3 cellular contexts compared by ENCODE assay signal in the genomic region with DNA sequence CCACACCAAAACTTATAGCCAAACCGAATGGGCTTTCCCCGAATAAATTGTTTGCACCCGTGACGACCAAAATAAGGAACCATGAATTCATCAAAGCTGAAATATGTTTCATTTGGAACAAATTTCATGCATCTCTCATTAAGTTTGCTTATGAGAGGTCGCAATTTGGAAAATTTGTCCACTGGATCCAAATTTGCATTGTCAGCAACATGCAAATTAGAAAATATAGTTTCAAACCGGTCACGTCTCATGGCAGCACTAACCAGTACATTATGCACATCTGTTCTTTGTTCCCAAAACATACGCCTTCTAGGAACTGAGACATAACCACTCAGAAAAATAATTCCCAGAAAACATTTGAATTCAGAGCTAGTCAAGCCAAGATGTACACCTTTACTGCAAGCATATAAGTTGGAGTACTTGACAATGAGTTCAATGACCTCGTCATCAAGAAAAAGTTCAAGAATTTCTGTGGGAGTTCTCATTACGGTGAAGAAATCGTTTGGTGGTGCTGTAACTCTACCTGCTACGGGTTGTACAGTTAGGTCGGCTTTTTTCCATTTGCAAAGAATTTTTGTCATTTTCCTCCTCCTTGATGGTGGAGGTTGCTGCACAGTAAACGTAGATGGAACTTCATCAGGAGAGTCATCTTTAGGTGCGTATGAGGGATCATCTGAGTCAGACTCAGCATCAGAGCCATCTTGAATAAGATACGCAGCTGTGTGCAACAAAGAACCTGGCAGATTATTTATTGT.
A peak's percentile ranks its signal among the peaks of the same experiment; 100 is the strongest.
TF ChIP-seq lines count a peak whose summit lies in the region.

No MANE protein-coding gene starts in this region.

TF ChIP-seq in A549, 52 proteins besides CTCF, POLR2A, EP300 and RAD21:
- TF ChIP-seq SMC3 (IDR thresholded peaks at IDR 0.05), result no peak
- TF ChIP-seq MAFK (IDR thresholded peaks at IDR 0.05; ENCODE audit: partially characterized antibody), result peak; percentile 88

TF ChIP-seq in IMR-90, 13 proteins besides CTCF, POLR2A, EP300 and RAD21:
- TF ChIP-seq MAFK (IDR thresholded peaks at IDR 0.05; ENCODE audit: low read depth, low read length) (peak; percentile 93), NFE2L2 (IDR thresholded peaks at IDR 0.05; ENCODE audit: low read depth, low read length) (no peak)

TF ChIP-seq in K562, 482 proteins besides CTCF, POLR2A, EP300 and RAD21 (continues in another document):
- no peak for TF ChIP-seq NCOA2 (IDR thresholded peaks at IDR 0.05; ENCODE audit: partially characterized antibody in 2 of 2)
- TF ChIP-seq, protein P1, sequence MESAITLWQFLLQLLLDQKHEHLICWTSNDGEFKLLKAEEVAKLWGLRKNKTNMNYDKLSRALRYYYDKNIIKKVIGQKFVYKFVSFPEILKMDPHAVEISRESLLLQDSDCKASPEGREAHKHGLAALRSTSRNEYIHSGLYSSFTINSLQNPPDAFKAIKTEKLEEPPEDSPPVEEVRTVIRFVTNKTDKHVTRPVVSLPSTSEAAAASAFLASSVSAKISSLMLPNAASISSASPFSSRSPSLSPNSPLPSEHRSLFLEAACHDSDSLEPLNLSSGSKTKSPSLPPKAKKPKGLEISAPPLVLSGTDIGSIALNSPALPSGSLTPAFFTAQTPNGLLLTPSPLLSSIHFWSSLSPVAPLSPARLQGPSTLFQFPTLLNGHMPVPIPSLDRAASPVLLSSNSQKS (CRISPR knock-in tag; IDR thresholded peaks at IDR 0.05), result no peak
- no peak for TF ChIP-seq ELF1 (tag; IDR thresholded peaks at IDR 0.05)
- TF ChIP-seq RBM22 (IDR thresholded peaks at IDR 0.05; ENCODE audit: low read depth, low read length, poor library complexity, severe bottlenecking), result no peak
- TF ChIP-seq, protein P2, sequence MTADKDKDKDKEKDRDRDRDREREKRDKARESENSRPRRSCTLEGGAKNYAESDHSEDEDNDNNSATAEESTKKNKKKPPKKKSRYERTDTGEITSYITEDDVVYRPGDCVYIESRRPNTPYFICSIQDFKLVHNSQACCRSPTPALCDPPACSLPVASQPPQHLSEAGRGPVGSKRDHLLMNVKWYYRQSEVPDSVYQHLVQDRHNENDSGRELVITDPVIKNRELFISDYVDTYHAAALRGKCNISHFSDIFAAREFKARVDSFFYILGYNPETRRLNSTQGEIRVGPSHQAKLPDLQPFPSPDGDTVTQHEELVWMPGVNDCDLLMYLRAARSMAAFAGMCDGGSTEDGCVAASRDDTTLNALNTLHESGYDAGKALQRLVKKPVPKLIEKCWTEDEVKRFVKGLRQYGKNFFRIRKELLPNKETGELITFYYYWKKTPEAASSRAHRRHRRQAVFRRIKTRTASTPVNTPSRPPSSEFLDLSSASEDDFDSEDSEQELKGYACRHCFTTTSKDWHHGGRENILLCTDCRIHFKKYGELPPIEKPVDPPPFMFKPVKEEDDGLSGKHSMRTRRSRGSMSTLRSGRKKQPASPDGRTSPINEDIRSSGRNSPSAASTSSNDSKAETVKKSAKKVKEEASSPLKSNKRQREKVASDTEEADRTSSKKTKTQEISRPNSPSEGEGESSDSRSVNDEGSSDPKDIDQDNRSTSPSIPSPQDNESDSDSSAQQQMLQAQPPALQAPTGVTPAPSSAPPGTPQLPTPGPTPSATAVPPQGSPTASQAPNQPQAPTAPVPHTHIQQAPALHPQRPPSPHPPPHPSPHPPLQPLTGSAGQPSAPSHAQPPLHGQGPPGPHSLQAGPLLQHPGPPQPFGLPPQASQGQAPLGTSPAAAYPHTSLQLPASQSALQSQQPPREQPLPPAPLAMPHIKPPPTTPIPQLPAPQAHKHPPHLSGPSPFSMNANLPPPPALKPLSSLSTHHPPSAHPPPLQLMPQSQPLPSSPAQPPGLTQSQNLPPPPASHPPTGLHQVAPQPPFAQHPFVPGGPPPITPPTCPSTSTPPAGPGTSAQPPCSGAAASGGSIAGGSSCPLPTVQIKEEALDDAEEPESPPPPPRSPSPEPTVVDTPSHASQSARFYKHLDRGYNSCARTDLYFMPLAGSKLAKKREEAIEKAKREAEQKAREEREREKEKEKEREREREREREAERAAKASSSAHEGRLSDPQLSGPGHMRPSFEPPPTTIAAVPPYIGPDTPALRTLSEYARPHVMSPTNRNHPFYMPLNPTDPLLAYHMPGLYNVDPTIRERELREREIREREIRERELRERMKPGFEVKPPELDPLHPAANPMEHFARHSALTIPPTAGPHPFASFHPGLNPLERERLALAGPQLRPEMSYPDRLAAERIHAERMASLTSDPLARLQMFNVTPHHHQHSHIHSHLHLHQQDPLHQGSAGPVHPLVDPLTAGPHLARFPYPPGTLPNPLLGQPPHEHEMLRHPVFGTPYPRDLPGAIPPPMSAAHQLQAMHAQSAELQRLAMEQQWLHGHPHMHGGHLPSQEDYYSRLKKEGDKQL (CRISPR knock-in tag; IDR thresholded peaks at IDR 0.05; ENCODE audit: borderline replicate concordance), result no peak
- no peak for TF ChIP-seq ATF7 (IDR thresholded peaks at IDR 0.05)
- TF ChIP-seq, protein P3, sequence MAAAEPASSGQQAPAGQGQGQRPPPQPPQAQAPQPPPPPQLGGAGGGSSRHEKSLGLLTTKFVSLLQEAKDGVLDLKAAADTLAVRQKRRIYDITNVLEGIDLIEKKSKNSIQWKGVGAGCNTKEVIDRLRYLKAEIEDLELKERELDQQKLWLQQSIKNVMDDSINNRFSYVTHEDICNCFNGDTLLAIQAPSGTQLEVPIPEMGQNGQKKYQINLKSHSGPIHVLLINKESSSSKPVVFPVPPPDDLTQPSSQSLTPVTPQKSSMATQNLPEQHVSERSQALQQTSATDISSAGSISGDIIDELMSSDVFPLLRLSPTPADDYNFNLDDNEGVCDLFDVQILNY (CRISPR knock-in tag; IDR thresholded peaks at IDR 0.05), result no peak
- no peak for TF ChIP-seq TFAM (CRISPR knock-in tag; conservative IDR thresholded peaks at IDR 0.05)
- TF ChIP-seq SUPT5H (IDR thresholded peaks at IDR 0.05), result no peak
- TF ChIP-seq HIVEP1 (CRISPR knock-in tag; IDR thresholded peaks at IDR 0.05), result no peak
- TF ChIP-seq SMARCA4 (IDR thresholded peaks at IDR 0.05), result no peak
- TF ChIP-seq MAFK (IDR thresholded peaks at IDR 0.05; ENCODE audit: low read length), result peak; percentile 91
- no peak for TF ChIP-seq RBFOX2 (IDR thresholded peaks at IDR 0.05; ENCODE audit: low read depth, low read length)
- TF ChIP-seq KLF6 (CRISPR knock-in tag; IDR thresholded peaks at IDR 0.05; ENCODE audit: borderline replicate concordance), result no peak
- TF ChIP-seq SOX6 (IDR thresholded peaks at IDR 0.05), result no peak
- TF ChIP-seq, protein P4, sequence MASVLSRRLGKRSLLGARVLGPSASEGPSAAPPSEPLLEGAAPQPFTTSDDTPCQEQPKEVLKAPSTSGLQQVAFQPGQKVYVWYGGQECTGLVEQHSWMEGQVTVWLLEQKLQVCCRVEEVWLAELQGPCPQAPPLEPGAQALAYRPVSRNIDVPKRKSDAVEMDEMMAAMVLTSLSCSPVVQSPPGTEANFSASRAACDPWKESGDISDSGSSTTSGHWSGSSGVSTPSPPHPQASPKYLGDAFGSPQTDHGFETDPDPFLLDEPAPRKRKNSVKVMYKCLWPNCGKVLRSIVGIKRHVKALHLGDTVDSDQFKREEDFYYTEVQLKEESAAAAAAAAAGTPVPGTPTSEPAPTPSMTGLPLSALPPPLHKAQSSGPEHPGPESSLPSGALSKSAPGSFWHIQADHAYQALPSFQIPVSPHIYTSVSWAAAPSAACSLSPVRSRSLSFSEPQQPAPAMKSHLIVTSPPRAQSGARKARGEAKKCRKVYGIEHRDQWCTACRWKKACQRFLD (CRISPR knock-in tag; IDR thresholded peaks at IDR 0.05), result no peak
- no peak for TF ChIP-seq CEBPZ (IDR thresholded peaks at IDR 0.05; ENCODE audit: borderline replicate concordance, low read depth, low read length)
- peak; percentile 89 for TF ChIP-seq MAFF (IDR thresholded peaks at IDR 0.05; ENCODE audit: low read length)
- no peak for TF ChIP-seq DDX20 (tag; IDR thresholded peaks at IDR 0.05; ENCODE audit: low read depth)
- TF ChIP-seq THRA (IDR thresholded peaks at IDR 0.05), result no peak
- no peak for TF ChIP-seq PHF8 (IDR thresholded peaks at IDR 0.05; ENCODE audit: borderline replicate concordance, low read length)
- no peak for TF ChIP-seq FOXP1 (CRISPR knock-in tag; IDR thresholded peaks at IDR 0.05)
- TF ChIP-seq SAFB2 (IDR thresholded peaks at IDR 0.05; ENCODE audit: borderline replicate concordance, low read depth, low read length, severe bottlenecking), result no peak
- TF ChIP-seq ZNF609 (CRISPR knock-in tag; IDR thresholded peaks at IDR 0.05; ENCODE audit: borderline replicate concordance), result no peak
- no peak for TF ChIP-seq LARP7 (IDR thresholded peaks at IDR 0.05)
- no peak for TF ChIP-seq NFATC3 (IDR thresholded peaks at IDR 0.05)
- no peak for TF ChIP-seq KLF13 (tag; IDR thresholded peaks at IDR 0.05; ENCODE audit: borderline replicate concordance, low read depth)
- TF ChIP-seq, protein P5, sequence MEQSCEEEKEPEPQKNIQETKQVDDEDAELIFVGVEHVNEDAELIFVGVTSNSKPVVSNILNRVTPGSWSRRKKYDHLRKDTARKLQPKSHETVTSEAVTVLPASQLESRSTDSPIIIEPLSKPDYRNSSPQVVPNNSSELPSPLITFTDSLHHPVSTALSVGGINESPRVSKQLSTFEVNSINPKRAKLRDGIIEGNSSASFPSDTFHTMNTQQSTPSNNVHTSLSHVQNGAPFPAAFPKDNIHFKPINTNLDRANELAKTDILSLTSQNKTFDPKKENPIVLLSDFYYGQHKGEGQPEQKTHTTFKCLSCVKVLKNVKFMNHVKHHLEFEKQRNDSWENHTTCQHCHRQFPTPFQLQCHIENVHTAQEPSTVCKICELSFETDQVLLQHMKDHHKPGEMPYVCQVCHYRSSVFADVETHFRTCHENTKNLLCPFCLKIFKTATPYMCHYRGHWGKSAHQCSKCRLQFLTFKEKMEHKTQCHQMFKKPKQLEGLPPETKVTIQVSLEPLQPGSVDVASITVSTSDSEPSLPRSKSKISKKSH (CRISPR knock-in tag; IDR thresholded peaks at IDR 0.05), result no peak
- TF ChIP-seq SPI1 (IDR thresholded peaks at IDR 0.05; ENCODE audit: borderline replicate concordance, low read depth, low read length), result no peak
- TF ChIP-seq MAFG (tag; conservative IDR thresholded peaks at IDR 0.05), result peak; percentile 80
- TF ChIP-seq HDAC2 (IDR thresholded peaks at IDR 0.05), result no peak
- TF ChIP-seq POLR2H (tag; IDR thresholded peaks at IDR 0.05; ENCODE audit: low read depth), result no peak
- no peak for TF ChIP-seq ZNF133 (CRISPR knock-in tag; IDR thresholded peaks at IDR 0.05)
- no peak for TF ChIP-seq ELF2 (CRISPR knock-in tag; IDR thresholded peaks at IDR 0.05)
- no peak for TF ChIP-seq PHF21A (IDR thresholded peaks at IDR 0.05; ENCODE audit: borderline replicate concordance, low read depth)
- TF ChIP-seq MTF1 (CRISPR knock-in tag; IDR thresholded peaks at IDR 0.05; ENCODE audit: borderline replicate concordance), result no peak
- peak; percentile 82 for TF ChIP-seq C11orf30 (IDR thresholded peaks at IDR 0.05; ENCODE audit: low read depth)
- TF ChIP-seq TBP (optimal IDR thresholded peaks at IDR 0.05; ENCODE audit: low read depth, low read length), result no peak
